29 cellular contexts compared by ENCODE assay signal in genomic region chr12:5660271-5660670, GRCh38.
"Had no signal": no experiment of that assay in that cellular context is flagged by ENCODE, and none has a peak within 500 bp of the region (broad histone marks: within the 10 kb centered on the region; RNA-seq: fewer than 3 reads in every experiment).

No MANE protein-coding gene starts in this region.

- H3K36me3 ChIP-seq: neutrophil, pancreas, prostate gland, right atrium auricular region, right lobe of liver, sigmoid colon, suprapubic skin, tibial artery, transverse colon, upper lobe of right lung, uterus had no signal

- H3K4me1 ChIP-seq: pancreas, prostate gland, right atrium auricular region, right lobe of liver, sigmoid colon, suprapubic skin, testis, tibial artery, upper lobe of right lung, uterus had no signal

- H3K27ac Mint-ChIP-seq: naive thymus-derived CD8-positive, alpha-beta T cell; natural killer cell treated with Interleukin-12 subunit alpha and Interleukin-12 subunit beta and Interleukin-15 and Interleukin-18, amount 100 ng/mL, for 72 hours; nephron progenitor cell; stimulated activated effector memory CD8-positive, alpha-beta T cell treated with anti-CD3 and anti-CD28 coated beads, Interleukin-12 subunit alpha, Interleukin-12 subunit beta, amount 100 ng/mL, for 72 hours; stimulated activated naive B cell treated with anti-CD40 and anti-IgM and Interleukin-4, amounts not matched to agents 10 μg/mL and 1 μg/mL and 100 μg/mL, for 72 hours; stimulated activated naive CD8-positive, alpha-beta T cell treated with anti-CD3 and anti-CD28 coated beads, Interleukin-15, amount 100 ng/mL, for 72 hours; type B pancreatic cell had no signal

- H3K9me3 ChIP-seq: neutrophil, pancreas, prostate gland, right atrium auricular region, right lobe of liver, sigmoid colon, suprapubic skin, testis, tibial artery, transverse colon, upper lobe of right lung, uterus had no signal

- H3K4me3 Mint-ChIP-seq: naive thymus-derived CD8-positive, alpha-beta T cell; natural killer cell treated with Interleukin-12 subunit alpha and Interleukin-12 subunit beta and Interleukin-15 and Interleukin-18, amount 100 ng/mL, for 72 hours; nephron progenitor cell; neural crest cell; stimulated activated effector memory CD8-positive, alpha-beta T cell treated with anti-CD3 and anti-CD28 coated beads, Interleukin-12 subunit alpha, Interleukin-12 subunit beta, amount 100 ng/mL, for 72 hours; stimulated activated naive B cell treated with anti-CD40 and anti-IgM and Interleukin-4, amounts not matched to agents 10 μg/mL and 1 μg/mL and 100 μg/mL, for 72 hours; stimulated activated naive CD8-positive, alpha-beta T cell treated with anti-CD3 and anti-CD28 coated beads, Interleukin-15, amount 100 ng/mL, for 72 hours; type B pancreatic cell had no signal

- ATAC-seq: naive thymus-derived CD8-positive, alpha-beta T cell; natural killer cell treated with Interleukin-12 subunit alpha and Interleukin-12 subunit beta and Interleukin-15 and Interleukin-18, amount 100 ng/mL, for 72 hours; pancreas; right lobe of liver; stimulated activated effector memory CD8-positive, alpha-beta T cell treated with anti-CD3 and anti-CD28 coated beads, Interleukin-12 subunit alpha, Interleukin-12 subunit beta, amount 100 ng/mL, for 72 hours; stimulated activated naive B cell treated with anti-CD40 and anti-IgM and Interleukin-4, amounts not matched to agents 10 μg/mL and 1 μg/mL and 100 μg/mL, for 72 hours; stimulated activated naive CD8-positive, alpha-beta T cell treated with anti-CD3 and anti-CD28 coated beads, Interleukin-15, amount 100 ng/mL, for 72 hours; stimulated activated naive CD8-positive, alpha-beta T cell treated with anti-CD3 and anti-CD28 coated beads, Interleukin-15, Interleukin-2, amounts not matched to agents 100 U/mL and 50 U/mL, for 24 hours; upper lobe of right lung had no signal

- H3K9me3 Mint-ChIP-seq: naive thymus-derived CD8-positive, alpha-beta T cell; natural killer cell treated with Interleukin-12 subunit alpha and Interleukin-12 subunit beta and Interleukin-15 and Interleukin-18, amount 100 ng/mL, for 72 hours; nephron progenitor cell; stimulated activated effector memory CD8-positive, alpha-beta T cell treated with anti-CD3 and anti-CD28 coated beads, Interleukin-12 subunit alpha, Interleukin-12 subunit beta, amount 100 ng/mL, for 72 hours; stimulated activated naive B cell treated with anti-CD40 and anti-IgM and Interleukin-4, amounts not matched to agents 10 μg/mL and 1 μg/mL and 100 μg/mL, for 72 hours; stimulated activated naive CD8-positive, alpha-beta T cell treated with anti-CD3 and anti-CD28 coated beads, Interleukin-15, amount 100 ng/mL, for 72 hours; type B pancreatic cell had no signal

- DNase-seq: naive thymus-derived CD8-positive, alpha-beta T cell; nephron progenitor cell; nucleus accumbens; pancreas; retina; right lobe of liver; sigmoid colon; small intestine; stimulated activated CD4-positive, alpha-beta T cell treated with anti-CD3 and anti-CD28 coated beads, Interleukin-15, amount 100 ng/mL, for 24 hours; stimulated activated CD4-positive, alpha-beta T cell treated with anti-CD3 and anti-CD28 coated beads, Interleukin-2, amount 100 ng/mL, for 24 hours; stimulated activated CD4-positive, alpha-beta T cell treated with anti-CD3 and anti-CD28 coated beads, Interleukin-2, amount 100 ng/mL, for 48 hours; stimulated activated CD4-positive, alpha-beta T cell treated with anti-CD3 and anti-CD28 coated beads, Interleukin-4, amount 100 ng/mL, for 24 hours; stimulated activated naive B cell treated with anti-CD40 and anti-IgM and Interleukin-4, amounts not matched to agents 10 μg/mL and 1 μg/mL and 100 μg/mL, for 72 hours; stimulated activated naive CD8-positive, alpha-beta T cell treated with anti-CD3 and anti-CD28 coated beads, Interleukin-15, amount 100 ng/mL, for 72 hours; stimulated activated naive CD8-positive, alpha-beta T cell treated with anti-CD3 and anti-CD28 coated beads, Interleukin-15, Interleukin-2, amounts not matched to agents 100 U/mL and 50 U/mL, for 24 hours; substantia nigra; testis; tibial artery; transverse colon; upper lobe of right lung; uterus had no signal

- H3K36me3 Mint-ChIP-seq: naive thymus-derived CD8-positive, alpha-beta T cell; natural killer cell treated with Interleukin-12 subunit alpha and Interleukin-12 subunit beta and Interleukin-15 and Interleukin-18, amount 100 ng/mL, for 72 hours; stimulated activated effector memory CD8-positive, alpha-beta T cell treated with anti-CD3 and anti-CD28 coated beads, Interleukin-12 subunit alpha, Interleukin-12 subunit beta, amount 100 ng/mL, for 72 hours; stimulated activated naive B cell treated with anti-CD40 and anti-IgM and Interleukin-4, amounts not matched to agents 10 μg/mL and 1 μg/mL and 100 μg/mL, for 72 hours had no signal

- H3K27me3 Mint-ChIP-seq: naive thymus-derived CD8-positive, alpha-beta T cell; natural killer cell treated with Interleukin-12 subunit alpha and Interleukin-12 subunit beta and Interleukin-15 and Interleukin-18, amount 100 ng/mL, for 72 hours; stimulated activated naive B cell treated with anti-CD40 and anti-IgM and Interleukin-4, amounts not matched to agents 10 μg/mL and 1 μg/mL and 100 μg/mL, for 72 hours; stimulated activated naive CD8-positive, alpha-beta T cell treated with anti-CD3 and anti-CD28 coated beads, Interleukin-15, amount 100 ng/mL, for 72 hours had no signal

- H3K4me1 Mint-ChIP-seq: naive thymus-derived CD8-positive, alpha-beta T cell; nephron progenitor cell; neural crest cell; stimulated activated effector memory CD8-positive, alpha-beta T cell treated with anti-CD3 and anti-CD28 coated beads, Interleukin-12 subunit alpha, Interleukin-12 subunit beta, amount 100 ng/mL, for 72 hours; stimulated activated naive B cell treated with anti-CD40 and anti-IgM and Interleukin-4, amounts not matched to agents 10 μg/mL and 1 μg/mL and 100 μg/mL, for 72 hours; stimulated activated naive CD8-positive, alpha-beta T cell treated with anti-CD3 and anti-CD28 coated beads, Interleukin-15, amount 100 ng/mL, for 72 hours had no signal

- H3K27ac ChIP-seq: neutrophil, pancreas, prostate gland, right atrium auricular region, right lobe of liver, sigmoid colon, suprapubic skin, testis, tibial artery, transverse colon, upper lobe of right lung, uterus had no signal

- H3K27me3 ChIP-seq: neutrophil, right atrium auricular region, right lobe of liver, sigmoid colon, suprapubic skin, testis, tibial artery, transverse colon, upper lobe of right lung, uterus had no signal

- H3K4me3 ChIP-seq: pancreas, prostate gland, right atrium auricular region, right lobe of liver, sigmoid colon, suprapubic skin, testis, tibial artery, transverse colon, upper lobe of right lung, uterus had no signal
